In genomic region chr16:57808589-57808988, GRCh38 we compare ENCODE assay signal across 8 cellular contexts. TPM values are rescaled to one million over a fixed set of nuclear protein-coding genes. Genes with fewer than 3 reads are reported as not detected.
DNase-seq lines count a peak whose midpoint lies in the region; ATAC-seq, FAIRE-seq and TF ChIP-seq lines count a peak whose summit lies in the region.

No MANE protein-coding gene starts in this region.

- peak overlapping the region; percentile 72 to 82 for H3K4me3 Mint-ChIP-seq in activated T-cell treated with anti-CD3 and anti-CD28 coated beads, Interleukin-2, amount 50 U/mL, for 72 hours
- peak overlapping the region; percentile 72 for H3K4me3 Mint-ChIP-seq in astrocyte (ENCODE audit: unreplicated experiment)

- intact Hi-C loops in thyroid gland (cut with DNase I) = loop anchor here (10.0 kb wide), 1 partner anchor 186 kb away; no protein-coding TSS in a partner anchor
- intact Hi-C loops in aorta (cut with DNase I) = no loop called here

- no peak overlapping the region for H3K4ac ChIP-seq in mesendoderm (ENCODE audit: low read depth, low read length)

- no CpG with 5 or more reads among the region's 1 CpG for WGBS in mesendoderm (ENCODE audit: extremely low coverage, insufficient coverage, low lambda C conversion rate)
- WGBS in thyroid gland, 2 donors = 0% methylated on average over 1 of the region's 1 CpG
- WGBS in aorta, 2 donors = 0 to 13% methylated on average over 1 of the region's 1 CpG

- H3K4me2 ChIP-seq in astrocyte (ENCODE audit: low read length) = peak overlapping the region; percentile 74
- H3K4me2 ChIP-seq in mesendoderm (ENCODE audit: low read length) = no peak overlapping the region

- no peaks in the 10 kb centered on the region for H3K36me3 Mint-ChIP-seq in activated T-cell treated with anti-CD3 and anti-CD28 coated beads, Interleukin-2, amount 50 U/mL, for 72 hours (ENCODE audit: insufficient read depth in 2 of 2)
- H3K36me3 Mint-ChIP-seq in astrocyte (ENCODE audit: low read depth, unreplicated experiment) = no peaks in the 10 kb centered on the region

- no peak overlapping the region for H2AFZ ChIP-seq in astrocyte (ENCODE audit: low read depth, low read length)

- peak overlapping the region; percentile 67 for H3K56ac ChIP-seq in mesendoderm (ENCODE audit: low read length)

- H3K18ac ChIP-seq in mesendoderm (ENCODE audit: low read length) = no peak overlapping the region

- no peak overlapping the region for H2BK15ac ChIP-seq in mesendoderm (replicated peaks; ENCODE audit: low read depth)

- H4K8ac ChIP-seq in mesendoderm (ENCODE audit: low read depth, low read length) = no peak overlapping the region

- H4K20me1 ChIP-seq in astrocyte (ENCODE audit: insufficient read depth, low read length) = no peaks in the 10 kb centered on the region

- DNase-seq in activated T-cell treated with anti-CD3 and anti-CD28 coated beads, Interleukin-2, amount 50 U/mL, for 72 hours = no peak
- DNase-seq in activated T-cell treated with anti-CD3 and anti-CD28 coated beads, Interleukin-2, amount 50 U/mL, for 48 hours = no peak
- no peak for DNase-seq in astrocyte (ENCODE audit: low read depth)
- no peak for DNase-seq in mesendoderm
- no peak for DNase-seq in thyroid gland
- DNase-seq in DMS153 (lab: John Stamatoyannopoulos, UW) = no peak
- no peak for DNase-seq in aorta
- DNase-seq in substantia nigra (lab: John Stamatoyannopoulos, UW) = no peak

- no peak overlapping the region for H3K23ac ChIP-seq in mesendoderm (ENCODE audit: low read length)

- H3K9me3 ChIP-seq in astrocyte (ENCODE audit: insufficient read depth, low read depth, low read length) (no peaks in the 10 kb centered on the region), thyroid gland (no peaks in the 10 kb centered on the region), aorta (ENCODE audit: control insufficient read depth, low read length) (no peaks in the 10 kb centered on the region)

- H3K4me1 ChIP-seq in astrocyte (ENCODE audit: insufficient read depth, low read length) (peaks cover 28% of the 10 kb centered on the region), mesendoderm (ENCODE audit: control insufficient read depth, low read depth, low read length) (peaks cover 21% of the 10 kb centered on the region), thyroid gland (peaks cover 28 to 63% of the 10 kb centered on the region in 2 donors), aorta (ENCODE audit: control insufficient read depth in 1 of 2, insufficient read depth in 2 of 2, low read length in 2 of 2) (no peaks in the 10 kb centered on the region)

- no peak for FAIRE-seq in astrocyte (lab: Jason Lieb, UNC)

- H4K5ac ChIP-seq in mesendoderm (ENCODE audit: low read length) = no peak overlapping the region

- H3K79me1 ChIP-seq in mesendoderm (ENCODE audit: low read length) = no peaks in the 10 kb centered on the region

- H3K27me3 ChIP-seq in astrocyte (ENCODE audit: insufficient read depth, low read length) (no peaks in the 10 kb centered on the region), mesendoderm (ENCODE audit: insufficient read depth, low read length, poor library complexity) (no peaks in the 10 kb centered on the region), thyroid gland (no peaks in the 10 kb centered on the region), aorta (ENCODE audit: control insufficient read depth in 1 of 2, insufficient read depth in 2 of 2, low read length in 1 of 2) (no peaks in the 10 kb centered on the region)

- no peak for ATAC-seq in activated T-cell treated with anti-CD3 and anti-CD28 coated beads, Interleukin-2, amount 50 U/mL, for 72 hours (replicated peaks in 1 of 2)
- no peak for ATAC-seq in aorta (ENCODE audit: low FRiP score)

- no peak overlapping the region for H3K27ac Mint-ChIP-seq in activated T-cell treated with anti-CD3 and anti-CD28 coated beads, Interleukin-2, amount 50 U/mL, for 72 hours
- H3K27ac Mint-ChIP-seq in astrocyte (ENCODE audit: unreplicated experiment) = peak overlapping the region; percentile 79

- H2BK5ac ChIP-seq in mesendoderm (ENCODE audit: low read length) = peak overlapping the region; percentile 39

- peaks cover 33% of the 10 kb centered on the region for H3K27me3 Mint-ChIP-seq in activated T-cell treated with anti-CD3 and anti-CD28 coated beads, Interleukin-2, amount 50 U/mL, for 72 hours (ENCODE audit: low read depth)
- no peaks in the 10 kb centered on the region for H3K27me3 Mint-ChIP-seq in astrocyte (ENCODE audit: low read depth, unreplicated experiment)

- H3K4me1 Mint-ChIP-seq in activated T-cell treated with anti-CD3 and anti-CD28 coated beads, Interleukin-2, amount 50 U/mL, for 72 hours (ENCODE audit: low read depth) = peaks cover 32% of the 10 kb centered on the region
- H3K4me1 Mint-ChIP-seq in astrocyte (ENCODE audit: low read depth, unreplicated experiment) = peaks cover 38% of the 10 kb centered on the region

- TF ChIP-seq CTCF in astrocyte (IDR thresholded peaks at IDR 0.05; ENCODE audit: insufficient read depth, low read depth, low read length) (no peak), thyroid gland (IDR thresholded peaks at IDR 0.05) (no peak)

- no peak overlapping the region for H2BK120ac ChIP-seq in mesendoderm (ENCODE audit: low read depth, low read length)

- TF ChIP-seq POLR2A in thyroid gland (IDR thresholded peaks at IDR 0.05) = no peak

- no peaks in the 10 kb centered on the region for H3K36me3 ChIP-seq in astrocyte (ENCODE audit: insufficient read depth, low read length)
- H3K36me3 ChIP-seq in mesendoderm (ENCODE audit: control insufficient read depth, insufficient read depth, low read length) = no peaks in the 10 kb centered on the region
- H3K36me3 ChIP-seq in thyroid gland = no peaks in the 10 kb centered on the region
- H3K36me3 ChIP-seq in aorta (ENCODE audit: control insufficient read depth in 1 of 2, insufficient read depth in 2 of 2, low read length in 1 of 2) = no peaks in the 10 kb centered on the region

- H3K4me3 ChIP-seq in astrocyte (ENCODE audit: insufficient read depth, low read depth, low read length) = no peak overlapping the region
- no peak overlapping the region for H3K4me3 ChIP-seq in mesendoderm (ENCODE audit: low read length)
- H3K4me3 ChIP-seq in thyroid gland (replicated peaks in 1 of 3) = no peak overlapping the region
- no peak overlapping the region for H3K4me3 ChIP-seq in aorta (ENCODE audit: low read length in 2 of 2)

- H3K79me2 ChIP-seq in astrocyte (ENCODE audit: insufficient read depth, low read length) (no peaks in the 10 kb centered on the region), mesendoderm (ENCODE audit: control insufficient read depth, insufficient read depth, low read length) (no peaks in the 10 kb centered on the region)

- H2AK5ac ChIP-seq in mesendoderm (ENCODE audit: low read length) = peak overlapping the region; percentile 98

- no peaks in the 10 kb centered on the region for H3K9me3 Mint-ChIP-seq in activated T-cell treated with anti-CD3 and anti-CD28 coated beads, Interleukin-2, amount 50 U/mL, for 72 hours
- H3K9me3 Mint-ChIP-seq in astrocyte (ENCODE audit: unreplicated experiment) = no peaks in the 10 kb centered on the region

- H3K27ac ChIP-seq in astrocyte (ENCODE audit: low read depth, low read length) (no peak overlapping the region), mesendoderm (ENCODE audit: low read depth, low read length) (no peak overlapping the region), thyroid gland (peak overlapping the region; percentile 88 to 98 (median 91)), aorta (ENCODE audit: low read depth in 1 of 2, low read length in 2 of 2) (no peak overlapping the region), substantia nigra (ENCODE audit: low read depth, low read length, poor library complexity, severe bottlenecking) (no peak overlapping the region)

- peak overlapping the region; percentile 10 for H3K9ac ChIP-seq in astrocyte (ENCODE audit: low read length)
- H3K9ac ChIP-seq in mesendoderm (ENCODE audit: low read length) = peak overlapping the region; percentile 28

RNA-seq across cellular contexts. Expression of gene KIFC3, which starts 6.3 kb away (rescaled TPM):
- 1 to 10 TPM; 1.3 to 1.5 TPM for total RNA-seq in activated T-cell treated with anti-CD3 and anti-CD28 coated beads, Interleukin-2, amount 50 U/mL, for 72 hours
- total RNA-seq in astrocyte = 80.4 and 96.9 TPM in 2 replicates
- polyA plus RNA-seq in mesendoderm (2013, experiment 1 of 2) = 13.8 TPM
- 14.1 TPM for polyA plus RNA-seq in mesendoderm (2013, experiment 2 of 2)
- total RNA-seq in thyroid gland = 100 to 1,000 TPM in 3 of 4 donors, 10 to 100 TPM in 1; 88.8 to 153 (median 132) TPM
- total RNA-seq in aorta = 10 to 100 TPM; 69.7 to 80.1 TPM
- polyA plus RNA-seq in aorta = 10 to 100 TPM; 27.4 to 61.1 TPM

Comparison
In these comparisons a context has a peak if more than half of its experiments do, and no peak if none do; other contexts are left out.
1. H3K27ac ChIP-seq: peak in thyroid gland (3 of 3); none in astrocyte (single experiment), mesendoderm (single experiment), aorta (0 of 2) and substantia nigra (single experiment).
2. RNA of gene KIFC3, which starts 6.3 kb away (total RNA-seq): 88.8 to 153 TPM in thyroid gland, 80.4 to 96.9 TPM in astrocyte and 69.7 to 80.1 TPM in aorta; 1.3 to 1.5 TPM in activated T-cell treated with anti-CD3 and anti-CD28 coated beads, Interleukin-2, amount 50 U/mL, for 72 hours; every median in the first group is over 10 times any median in the second.